In the genomic region with DNA sequence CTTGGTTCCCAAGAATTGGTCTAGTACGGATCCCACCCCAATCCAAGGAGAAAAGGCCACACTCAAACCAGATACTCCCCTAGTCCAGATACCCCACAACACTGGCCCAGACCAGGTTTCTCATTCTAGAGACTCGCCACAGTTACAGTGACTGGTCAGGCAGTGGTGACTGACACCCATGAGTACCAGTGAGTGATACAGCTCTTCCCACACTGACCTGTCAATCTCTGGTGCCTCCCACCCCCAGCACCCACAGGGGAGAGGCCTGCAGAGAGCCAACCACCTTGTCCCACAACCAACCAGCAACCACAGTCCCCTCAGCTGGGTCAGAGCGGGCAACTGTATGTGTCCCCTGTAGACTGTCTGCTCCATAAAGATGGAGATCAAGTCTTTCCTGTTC, we compare ENCODE assay signal across 19 cellular contexts.
DNase-seq lines count a peak whose midpoint lies in the region; ATAC-seq and TF ChIP-seq lines count a peak whose summit lies in the region.
"Had no signal": no experiment of that assay in that cellular context is flagged by ENCODE, and none has a peak within 500 bp of the region (broad histone marks: within the 10 kb centered on the region; RNA-seq: fewer than 3 reads in every experiment).

No MANE protein-coding gene starts in this region.

- H3K9me3 Mint-ChIP-seq in activated CD8-positive, alpha-beta T cell treated with anti-CD3 and anti-CD28 coated beads for 36 hours = no peaks in the 10 kb centered on the region
- no peaks in the 10 kb centered on the region for H3K9me3 Mint-ChIP-seq in activated CD8-positive, alpha-beta T cell treated with anti-CD3 and anti-CD28 coated beads, Interleukin-2, amount 10 ng/mL, durations not matched to agents 7 days and 5 days (ENCODE audit: insufficient read depth)

- intact Hi-C loops in activated CD8-positive, alpha-beta T cell treated with anti-CD3 and anti-CD28 coated beads for 36 hours (cut with micrococcal nuclease) = no loop called here
- intact Hi-C loops in ascending aorta (cut with DNase I) (no loop called here), stomach (cut with DNase I; ENCODE audit: low total_unique reads) (no loop called here)

- WGBS in gastroesophageal sphincter (ENCODE audit: low coverage in 1 of 2), 2 donors = no CpG with 5 or more reads among the region's 3 CpGs
- 90 to 97% (median 95%) methylated on average over 3 of the region's 3 CpGs for WGBS in stomach, 5 donors

- TF ChIP-seq POLR2A in gastroesophageal sphincter (IDR thresholded peaks at IDR 0.05) (no peak), stomach (IDR thresholded peaks at IDR 0.05) (no peak)

- H3K36me3 ChIP-seq in ascending aorta = peaks cover 7 to 13% of the 10 kb centered on the region in 2 donors
- H3K36me3 ChIP-seq in gastroesophageal sphincter = peaks cover 0 to 32% of the 10 kb centered on the region in 2 donors
- H3K36me3 ChIP-seq in stomach = peaks cover 0 to 29% (median 16%) of the 10 kb centered on the region in 4 donors
- H3K36me3 ChIP-seq: colonic mucosa, ovary had no signal

- CTCF ChIA-PET in activated CD8-positive, alpha-beta T cell treated with anti-CD3 and anti-CD28 coated beads for 36 hours (lab: Charles Lee) = interaction anchor here (0.9 to 1.2 kb wide), 2 partner anchors 40 to 54 kb away, joined by 3 to 4 read pairs; no protein-coding TSS in a partner anchor
- CTCF ChIA-PET in activated CD8-positive, alpha-beta T cell treated with anti-CD3 and anti-CD28 coated beads, Interleukin-2, amount 10 ng/mL, durations not matched to agents 7 days and 5 days (lab: Charles Lee) = no interaction called here

- no peak overlapping the region for H3K4me3 ChIP-seq in ascending aorta
- H3K4me3 ChIP-seq in gastroesophageal sphincter = no peak overlapping the region
- no peak overlapping the region for H3K4me3 ChIP-seq in stomach
- H3K4me3 ChIP-seq: colonic mucosa, ovary had no signal

- H3K4me1 Mint-ChIP-seq in activated CD8-positive, alpha-beta T cell treated with anti-CD3 and anti-CD28 coated beads for 36 hours (ENCODE audit: low read depth) = no peaks in the 10 kb centered on the region
- H3K4me1 Mint-ChIP-seq in activated CD8-positive, alpha-beta T cell treated with anti-CD3 and anti-CD28 coated beads, Interleukin-2, amount 10 ng/mL, durations not matched to agents 7 days and 5 days (ENCODE audit: low read depth) = no peaks in the 10 kb centered on the region

- no peaks in the 10 kb centered on the region for H3K27me3 Mint-ChIP-seq in activated CD8-positive, alpha-beta T cell treated with anti-CD3 and anti-CD28 coated beads for 36 hours
- no peaks in the 10 kb centered on the region for H3K27me3 Mint-ChIP-seq in activated CD8-positive, alpha-beta T cell treated with anti-CD3 and anti-CD28 coated beads, Interleukin-2, amount 10 ng/mL, durations not matched to agents 7 days and 5 days (ENCODE audit: low read depth)

- H3K4me3 Mint-ChIP-seq in activated CD8-positive, alpha-beta T cell treated with anti-CD3 and anti-CD28 coated beads for 36 hours = no peak overlapping the region
- no peak overlapping the region for H3K4me3 Mint-ChIP-seq in activated CD8-positive, alpha-beta T cell treated with anti-CD3 and anti-CD28 coated beads, Interleukin-2, amount 10 ng/mL, durations not matched to agents 7 days and 5 days

- no peak for DNase-seq in activated CD8-positive, alpha-beta T cell treated with anti-CD3 and anti-CD28 coated beads for 36 hours
- no peak for DNase-seq in activated CD8-positive, alpha-beta T cell treated with anti-CD3 and anti-CD28 coated beads, Interleukin-2, amount 10 ng/mL, durations not matched to agents 7 days and 5 days
- DNase-seq in ascending aorta (ENCODE audit: low spot score in 2 of 2) (no peak), stomach (no peak), T-helper 2 cell (no peak)
- no peak for DNase-seq in activated effector memory CD4-positive, alpha-beta T cell treated with Interleukin-2 at 50 U/mL for 16 hours
- DNase-seq: 8988T; activated CD4-positive, alpha-beta T cell treated with anti-CD3 and anti-CD28 coated beads for 48 hours; activated gamma-delta T cell treated with Interleukin-2 at 50 U/mL for 16 hours; colonic mucosa; DMS 273 treated with DMSO at 0.1 percent for 48 hours; NCI-H187; ovary; small intestine; stimulated activated CD4-positive, alpha-beta T cell treated with anti-CD3 and anti-CD28 coated beads, Interleukin-4, amount 100 ng/mL, for 4 hours had no signal

- H3K36me3 Mint-ChIP-seq in activated CD8-positive, alpha-beta T cell treated with anti-CD3 and anti-CD28 coated beads for 36 hours (ENCODE audit: low read depth) = no peaks in the 10 kb centered on the region
- H3K36me3 Mint-ChIP-seq in activated CD8-positive, alpha-beta T cell treated with anti-CD3 and anti-CD28 coated beads, Interleukin-2, amount 10 ng/mL, durations not matched to agents 7 days and 5 days (ENCODE audit: low read depth) = no peaks in the 10 kb centered on the region

- H3K27me3 ChIP-seq in ascending aorta (no peaks in the 10 kb centered on the region), gastroesophageal sphincter (no peaks in the 10 kb centered on the region), stomach (no peaks in the 10 kb centered on the region)
- H3K27me3 ChIP-seq: colonic mucosa, ovary had no signal

- no peak overlapping the region for H3K27ac Mint-ChIP-seq in activated CD8-positive, alpha-beta T cell treated with anti-CD3 and anti-CD28 coated beads for 36 hours
- no peak overlapping the region for H3K27ac Mint-ChIP-seq in activated CD8-positive, alpha-beta T cell treated with anti-CD3 and anti-CD28 coated beads, Interleukin-2, amount 10 ng/mL, durations not matched to agents 7 days and 5 days

- H3K9me3 ChIP-seq in ascending aorta (no peaks in the 10 kb centered on the region), gastroesophageal sphincter (no peaks in the 10 kb centered on the region), stomach (no peaks in the 10 kb centered on the region)
- H3K9me3 ChIP-seq: colonic mucosa, ovary had no signal

- H3K27ac ChIP-seq in ascending aorta (peak overlapping the region; percentile 71 to 73), gastroesophageal sphincter (peak overlapping the region in 3 of 4 donors; percentile 68 to 76 (median 74)), stomach (peak overlapping the region in 4 of 5 donors; percentile 67 to 81 (median 72))
- H3K27ac ChIP-seq: C4-2B had no signal

- no peak for TF ChIP-seq EP300 in gastroesophageal sphincter (IDR thresholded peaks at IDR 0.05)
- TF ChIP-seq EP300 in stomach (IDR thresholded peaks at IDR 0.05) = no peak

- peak; percentile 42 for ATAC-seq in activated CD8-positive, alpha-beta T cell treated with anti-CD3 and anti-CD28 coated beads for 36 hours
- no peak for ATAC-seq in activated CD8-positive, alpha-beta T cell treated with anti-CD3 and anti-CD28 coated beads, Interleukin-2, amount 10 ng/mL, durations not matched to agents 7 days and 5 days
- no peak for ATAC-seq in gastroesophageal sphincter
- ATAC-seq in GM19395 (IDR thresholded peaks at IDR 0.05; ENCODE audit: unreplicated experiment) = no peak
- ATAC-seq: left lobe of liver had no signal

- no peak for TF ChIP-seq CTCF in activated CD8-positive, alpha-beta T cell treated with anti-CD3 and anti-CD28 coated beads for 36 hours (IDR thresholded peaks at IDR 0.05)
- TF ChIP-seq CTCF in ascending aorta (IDR thresholded peaks at IDR 0.05) = no peak
- no peak for TF ChIP-seq CTCF in gastroesophageal sphincter (IDR thresholded peaks at IDR 0.05)
- no peak for TF ChIP-seq CTCF in stomach (IDR thresholded peaks at IDR 0.05)

- POLR2A ChIA-PET in activated CD8-positive, alpha-beta T cell treated with anti-CD3 and anti-CD28 coated beads for 36 hours (lab: Charles Lee) = no interaction called here
- POLR2A ChIA-PET in activated CD8-positive, alpha-beta T cell treated with anti-CD3 and anti-CD28 coated beads, Interleukin-2, amount 10 ng/mL, durations not matched to agents 7 days and 5 days (lab: Charles Lee) = no interaction called here

- H3K4me1 ChIP-seq in ascending aorta (peaks cover 23 to 64% of the 10 kb centered on the region in 2 donors), gastroesophageal sphincter (peaks cover 4 to 100% (median 34%) of the 10 kb centered on the region in 3 donors), stomach (peaks cover 14 to 73% (median 43%) of the 10 kb centered on the region in 4 donors)
